In the genomic region with DNA sequence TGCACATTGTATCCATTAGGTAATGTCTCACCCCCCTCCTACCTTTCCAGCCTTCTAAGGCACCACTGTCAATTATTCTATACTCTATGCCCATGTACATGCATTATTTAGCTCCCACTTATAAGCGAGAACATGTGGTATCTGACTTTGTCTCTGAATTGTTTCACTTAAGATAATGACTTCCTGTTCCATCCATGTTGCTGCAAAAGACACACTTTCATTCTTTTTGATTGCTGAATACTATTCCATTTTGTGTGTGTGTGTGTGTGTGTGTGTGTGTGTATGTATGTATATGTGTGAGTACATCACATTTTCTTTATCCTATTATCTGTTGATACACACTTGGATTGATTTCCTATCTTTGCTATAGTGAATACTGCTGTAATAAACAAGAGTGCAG, we compare ENCODE assay signal across 11 cellular contexts.
"Had no signal": no experiment of that assay in that cellular context is flagged by ENCODE, and none has a peak within 500 bp of the region (broad histone marks: within the 10 kb centered on the region; RNA-seq: fewer than 3 reads in every experiment).

No MANE protein-coding gene starts in this region.

- H3K9me3 ChIP-seq: HAP-1 had no signal

- H3K36me3 ChIP-seq: HAP-1 had no signal

- H3K4me2 ChIP-seq: GM23338 had no signal

- DNase-seq: GM23248, GOT3, H7, H9, HCEC 1CT, HFFc6 had no signal

- H2AFZ ChIP-seq: GM23248, GM23338 had no signal

- ATAC-seq: GM23338, HCT116 had no signal

- H3K27ac ChIP-seq: GM23248 had no signal

- H3K4me3 ChIP-seq: GM23248, GM23338, HAP-1 had no signal

- H3K9ac ChIP-seq: GM23248 had no signal

- H3K4me1 ChIP-seq: HAP-1 had no signal

- FAIRE-seq: H1, H54 had no signal
